15 cellular contexts compared by ENCODE assay signal in the genomic region with DNA sequence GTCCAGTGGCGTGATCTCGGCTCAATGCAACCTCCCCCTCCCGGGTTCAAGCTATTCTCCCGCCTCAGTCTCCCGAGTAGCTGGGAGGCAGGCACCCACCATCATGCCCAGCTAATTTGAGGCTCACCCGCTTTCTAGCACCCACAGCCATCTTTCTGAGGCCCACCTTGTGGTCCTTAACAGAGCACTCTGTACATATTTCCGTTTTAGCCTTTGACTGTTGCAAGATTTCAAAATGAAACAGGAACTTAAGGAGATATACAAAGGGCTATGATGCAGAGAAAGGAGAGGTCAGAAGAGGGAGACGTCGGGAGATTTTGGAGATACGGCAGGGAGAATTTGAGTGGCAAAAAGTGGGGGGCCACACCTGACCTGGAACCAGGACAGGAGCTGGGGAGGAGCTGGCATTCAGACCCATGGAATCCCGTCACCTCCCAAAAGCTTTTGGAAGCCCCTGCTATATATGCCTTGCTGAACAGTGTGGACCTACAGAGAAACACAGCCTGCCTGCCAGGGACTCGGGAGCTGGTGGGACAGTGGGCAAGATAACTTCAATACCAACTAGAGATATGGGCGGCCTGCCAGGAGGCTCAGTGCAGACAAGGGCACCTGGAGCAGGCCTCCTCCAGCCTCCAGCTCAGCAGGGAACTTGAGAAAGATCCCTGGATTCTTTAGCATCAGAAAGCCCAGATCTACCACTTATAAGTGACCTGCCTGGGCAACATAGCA. TPM values are rescaled to one million over a fixed set of nuclear protein-coding genes. Genes with fewer than 3 reads are reported as not detected.
DNase-seq lines count a peak whose midpoint lies in the region; ATAC-seq, FAIRE-seq and TF ChIP-seq lines count a peak whose summit lies in the region.
"Had no signal": no experiment of that assay in that cellular context is flagged by ENCODE, and none has a peak within 500 bp of the region (broad histone marks: within the 10 kb centered on the region; RNA-seq: fewer than 3 reads in every experiment).

No MANE protein-coding gene starts in this region.

- peak overlapping the region; percentile 78 for H2AFZ ChIP-seq in GM12878 (ENCODE audit: control insufficient read depth, low read depth, low read length)
- H2AFZ ChIP-seq in mesenchymal stem cell (ENCODE audit: low read depth, low read length) = no peak overlapping the region

- H3K27me3 ChIP-seq in GM12878 (replicated peaks in 1 of 2; ENCODE audit: control insufficient read depth in 2 of 2, insufficient read depth in 2 of 2, low read length in 1 of 2) (peaks cover 0 to 3% of the 10 kb centered on the region in 2 experiments; a peak in 3 of 4 replicates), sigmoid colon (no peaks in the 10 kb centered on the region), mesenchymal stem cell (ENCODE audit: control insufficient read depth in 1 of 2, insufficient read depth in 1 of 2, low read length in 2 of 2) (no peaks in the 10 kb centered on the region), gastrocnemius medialis (peaks cover 0 to 14% (median under 1%) of the 10 kb centered on the region in 3 donors)

- H4K20me1 ChIP-seq in GM12878 (ENCODE audit: control insufficient read depth, insufficient read depth) = no peaks in the 10 kb centered on the region

- peak overlapping the region; percentile 42 for H3K9ac ChIP-seq in GM12878 (ENCODE audit: control insufficient read depth, insufficient read depth, low read length)
- H3K9ac ChIP-seq in mesenchymal stem cell (ENCODE audit: low read length) = no peak overlapping the region

- POLR2A ChIA-PET in GM12878 (lab: Charles Lee) = interaction anchor here (0.5 to 8.4 kb wide), 18 partner anchors 10 to 1033 kb away, joined by 3 to 183 read pairs (median 4); a partner anchor contains a TSS

- H3K4me2 ChIP-seq in GM12878 (ENCODE audit: control insufficient read depth, insufficient read depth) (peak overlapping the region; percentile 23), mesenchymal stem cell (ENCODE audit: low read length, poor library complexity, severe bottlenecking) (no peak overlapping the region)

- no peak overlapping the region for H4K91ac ChIP-seq in mesenchymal stem cell (ENCODE audit: low read length)

- no peak for TF ChIP-seq EP300 in GM12878 (IDR thresholded peaks at IDR 0.05; ENCODE audit: borderline replicate concordance in 1 of 2, control insufficient read depth in 1 of 2, low read depth in 2 of 2, low read length in 2 of 2)
- no peak for TF ChIP-seq EP300 in sigmoid colon (IDR thresholded peaks at IDR 0.05)

- H2BK120ac ChIP-seq in mesenchymal stem cell (ENCODE audit: low read depth, low read length) = no peak overlapping the region

- peaks cover 7% of the 10 kb centered on the region for H3K79me1 ChIP-seq in mesenchymal stem cell (replicated peaks; ENCODE audit: low read length, poor library complexity, severe bottlenecking)

- no peak overlapping the region for H2AK5ac ChIP-seq in mesenchymal stem cell (ENCODE audit: low read length, severe bottlenecking)

- H2BK12ac ChIP-seq in mesenchymal stem cell (ENCODE audit: low read length in 2 of 2) = no peak overlapping the region

- H3K79me2 ChIP-seq in GM12878 (ENCODE audit: control insufficient read depth, insufficient read depth, low read length) = no peaks in the 10 kb centered on the region

- peak overlapping the region in 1 of 2 experiments; percentile 6 for H3K4ac ChIP-seq in mesenchymal stem cell (ENCODE audit: low read depth in 1 of 2, low read length in 2 of 2)

- no TSS peak for BruUV-seq in GM12878 (replicated peaks; lab: Mats Ljungman, UMichigan)

- no peak overlapping the region for H3K23ac ChIP-seq in mesenchymal stem cell (ENCODE audit: low read length in 2 of 2)

- intact Hi-C loops in GM12878 (cut with micrococcal nuclease; ENCODE audit: unreplicated experiment) = no loop called here
- intact Hi-C loops in sigmoid colon (cut with DNase I) = loop anchor here (5.0 kb wide), 1 partner anchor 114 kb away; a partner anchor contains a TSS
- intact Hi-C loops in gastrocnemius medialis (cut with DNase I; ENCODE audit: low total_unique reads) = no loop called here

- H3K9me3 ChIP-seq in GM12878 (replicated peaks; ENCODE audit: control insufficient read depth, insufficient read depth, low read length) (no peaks in the 10 kb centered on the region), sigmoid colon (no peaks in the 10 kb centered on the region), mesenchymal stem cell (ENCODE audit: control insufficient read depth, low read length) (no peaks in the 10 kb centered on the region), gastrocnemius medialis (no peaks in the 10 kb centered on the region)
- H3K9me3 ChIP-seq: Caco-2 had no signal

- DNase-seq in GM12892 (ENCODE audit: insufficient read length) (no peak), NOMO-1 (lab: John Stamatoyannopoulos, UW; ENCODE audit: unreplicated experiment in 2 of 2) (peak; percentile 75 to 91), GM12878 (ENCODE audit: low read depth, low spot score) (no peak), sigmoid colon (peak; percentile 66), mesenchymal stem cell (no peak), occipital lobe (lab: John Stamatoyannopoulos, UW) (no peak), gastrocnemius medialis (no peak), omental fat pad (ENCODE audit: low spot score) (no peak)
- DNase-seq: activated gamma-delta T cell, Caco-2, NCI-H2107, Right ventricle myocardium superior had no signal

- H2BK15ac ChIP-seq in mesenchymal stem cell (ENCODE audit: low read depth, poor library complexity, severe bottlenecking) = no peak overlapping the region

- H3K4me1 ChIP-seq in GM12878 (ENCODE audit: control insufficient read depth, insufficient read depth, low read length) (peaks cover 19% of the 10 kb centered on the region), sigmoid colon (peaks cover 0 to 18% (median 13%) of the 10 kb centered on the region in 4 donors), mesenchymal stem cell (ENCODE audit: control insufficient read depth, insufficient read depth, low read depth, low read length) (peaks cover 43% of the 10 kb centered on the region), gastrocnemius medialis (no peaks in the 10 kb centered on the region)

- H3K36me3 ChIP-seq in GM12878 (ENCODE audit: control insufficient read depth in 2 of 2, insufficient read depth in 2 of 2, low read length in 1 of 2) (no peaks in the 10 kb centered on the region), sigmoid colon (no peaks in the 10 kb centered on the region), mesenchymal stem cell (ENCODE audit: control insufficient read depth in 1 of 2, insufficient read depth in 2 of 2, low read depth in 1 of 2, low read length in 2 of 2) (no peaks in the 10 kb centered on the region), gastrocnemius medialis (no peaks in the 10 kb centered on the region)

- CTCF ChIA-PET in GM12878 (lab: Yijun Ruan, JAX) = interaction anchor here (0.6 to 25.5 kb wide), 33 partner anchors 8 to 412 kb away, joined by 3 to 1301 read pairs (median 5); a partner anchor contains a TSS

- no peak overlapping the region for H4K8ac ChIP-seq in mesenchymal stem cell (ENCODE audit: low read length)

- TF ChIP-seq CTCF in GM12878 (IDR thresholded peaks at IDR 0.05 in 2 of 3, conservative IDR thresholded peaks at IDR 0.05 in 1 of 3; ENCODE audit: control insufficient read depth in 2 of 3, extremely low read depth in 1 of 3, insufficient read depth in 1 of 3, low read depth in 3 of 3, low read length in 3 of 3) (no peak), sigmoid colon (IDR thresholded peaks at IDR 0.05) (no peak), gastrocnemius medialis (IDR thresholded peaks at IDR 0.05 in 4 of 5, conservative IDR thresholded peaks at IDR 0.05 in 1 of 5) (no peak), omental fat pad (IDR thresholded peaks at IDR 0.05) (no peak)

- RAD21 ChIA-PET in GM12878 (lab: Charles Lee; ENCODE audit: unreplicated experiment) = interaction anchor here (0.6 to 15.0 kb wide), 26 partner anchors 9 to 354 kb away, joined by 3 to 525 read pairs (median 6); a partner anchor contains a TSS

- 10% methylated on average over 13 of the region's 13 CpGs for WGBS in GM12878 (ENCODE audit: insufficient coverage, insufficient replicate concordance, low lambda C conversion rate, missing lambda C conversion rate)
- WGBS in sigmoid colon, 2 donors = 69 to 77% methylated on average over 13 of the region's 13 CpGs
- 90% methylated on average over 12 of the region's 13 CpGs for WGBS in mesenchymal stem cell

- no peak overlapping the region for H2BK5ac ChIP-seq in mesenchymal stem cell (ENCODE audit: low read depth, low read length, poor library complexity, severe bottlenecking)

- H3K27ac ChIP-seq in GM12878 (ENCODE audit: control insufficient read depth, insufficient read depth) (peak overlapping the region; percentile 34), sigmoid colon (no peak overlapping the region), mesenchymal stem cell (ENCODE audit: low read length, poor library complexity, severe bottlenecking) (no peak overlapping the region), gastrocnemius medialis (no peak overlapping the region)

- TF ChIP-seq POLR2A in GM12892 (IDR thresholded peaks at IDR 0.05; ENCODE audit: low read depth, low read length) = 0 out of 2 replicates have a peak, but pooled peaks have one; percentile 24
- TF ChIP-seq POLR2A in GM12878 (IDR thresholded peaks at IDR 0.05; ENCODE audit: low read depth, low read length) = no peak
- no peak for TF ChIP-seq POLR2A in sigmoid colon (IDR thresholded peaks at IDR 0.05)
- TF ChIP-seq POLR2A in gastrocnemius medialis (IDR thresholded peaks at IDR 0.05) = no peak

- no peak overlapping the region for H3K18ac ChIP-seq in mesenchymal stem cell (ENCODE audit: low read depth in 1 of 2, low read length in 2 of 2)

- no peak overlapping the region for H3K14ac ChIP-seq in mesenchymal stem cell (ENCODE audit: low read length in 2 of 2)

- H3K4me3 ChIP-seq in GM12878 (0 out of 2 replicates have a peak overlapping the region, but pooled peaks have one; percentile 3), sigmoid colon (no peak overlapping the region), mesenchymal stem cell (ENCODE audit: insufficient read depth in 1 of 2, low read depth in 1 of 2, low read length in 2 of 2) (no peak overlapping the region), gastrocnemius medialis (no peak overlapping the region)
- H3K4me3 ChIP-seq: skin epidermis had no signal

- SMC1A ChIA-PET in GM12878 (lab: Charles Lee; ENCODE audit: uncharacterized antibody, unreplicated experiment) = interaction anchor here (0.6 to 21.3 kb wide), 25 partner anchors 10 to 547 kb away, joined by 3 to 646 read pairs (median 4); a partner anchor contains a TSS

- ATAC-seq in GM12878 (peak; percentile 72), gastrocnemius medialis (no peak), omental fat pad (ENCODE audit: low FRiP score) (no peak)

- TF ChIP-seq RAD21 in GM12878 (IDR thresholded peaks at IDR 0.05; ENCODE audit: insufficient read depth, low read depth, low read length) = 0 out of 2 replicates have a peak, but pooled peaks have one; percentile 23

- FAIRE-seq in GM12892 (lab: Jason Lieb, UNC) = peak; percentile 86
- FAIRE-seq in GM12878 (lab: Jason Lieb, UNC) = peak; percentile 62
- FAIRE-seq: HTR-8/SVneo had no signal

- in situ Hi-C loops in GM12878 (cut with MboI) (loop anchor here (5.0 kb wide), 1 partner anchor 119 kb away; no protein-coding TSS in a partner anchor), gastrocnemius medialis (cut with MboI; ENCODE audit: low sequenced_read_pairs in 4 of 4) (loop anchor here in 2 of 4 donors (5.0 to 10.0 kb wide), 2 partner anchors 117 to 119 kb away; a partner anchor contains a TSS)

RNA-seq across cellular contexts. Expression of a gene that starts 8.0 kb away (rescaled TPM):
- 0.95 TPM for polyA plus RNA-seq in GM12892 (2012; ENCODE audit: missing spikeins)
- total RNA-seq in GM12878 (2013; cell fraction: nucleolus; rRNA removed) = 0.98 and 1.1 TPM in 2 replicates
- 0.68 and 0.82 TPM in 2 replicates for total RNA-seq in GM12878 (2014; rRNA removed)
- 0.63 and 0.64 TPM in 2 replicates for total RNA-seq in GM12878 (2014; rRNA removed; fragmentation: Illumina TruSeq; extraction: Trizol)
- total RNA-seq in GM12878 (2021) = 1.3 and 1.5 TPM in 2 replicates
- 0.31 TPM for polyA plus RNA-seq in GM12878 (2011; ENCODE audit: low read depth)
- 0.12 and 0.16 TPM in 2 replicates for polyA plus RNA-seq in GM12878 (2011; rRNA removed)
- polyA plus RNA-seq in GM12878 (2011; cell fraction: cytosol; rRNA removed) = 0.42 and 0.45 TPM in 2 replicates
- polyA plus RNA-seq in GM12878 (2011; cell fraction: nucleus; rRNA removed) = 0.84 and 1.2 TPM in 2 replicates
- polyA plus RNA-seq in GM12878 (2012) = 0.74 and 0.87 TPM in 2 replicates
- polyA plus RNA-seq in GM12878 (2014; fragmentation: Illumina TruSeq; extraction: Trizol) = 0.25 and 0.79 TPM in 2 replicates
- under 1 TPM; 0.24 to 0.58 TPM for polyA plus RNA-seq in GM12878 (2014; fragmentation: Nextera tagmentation; extraction: Ambion mirVana)
- polyA plus RNA-seq in GM12878 (2014; rRNA removed) = 2.1 and 2.4 TPM in 2 replicates
- under 1 TPM in 1 of 2 experiments, not detected in 1; 0.35 TPM for polyA plus RNA-seq in GM12878 (2016; fragmentation: Nextera tagmentation; extraction: Ambion mirVana)
- 0.37 and 0.52 TPM in 2 replicates for polyA minus RNA-seq in GM12878 (2011; rRNA and poly(A)+ RNA removed)
- polyA minus RNA-seq in GM12878 (2011; cell fraction: cytosol; rRNA and poly(A)+ RNA removed) = not detected in 2 replicates
- 0.24 and 0.38 TPM in 2 replicates for polyA minus RNA-seq in GM12878 (2011; cell fraction: nucleus; rRNA and poly(A)+ RNA removed)
- 10 to 100 TPM in 1 of 4 donors, 1 to 10 TPM in 3; 2.9 to 49.8 (median 6.6) TPM for total RNA-seq in sigmoid colon
- 1 to 10 TPM in 2 of 3 donors, under 1 TPM in 1; 0.92 to 6.5 (median 2.4) TPM for polyA plus RNA-seq in sigmoid colon
- 5.7 TPM for polyA plus RNA-seq in mesenchymal stem cell (2013, experiment 1 of 2)
- polyA plus RNA-seq in mesenchymal stem cell (2013, experiment 2 of 2) = 5.8 TPM
- total RNA-seq in occipital lobe = not detected
- total RNA-seq in gastrocnemius medialis = 1 to 10 TPM in 2 of 4 donors, under 1 TPM in 2; 0.24 to 2.7 (median 0.91) TPM
- 10 to 100 TPM in 3 of 4 donors, 1 to 10 TPM in 1; 4.1 to 51.4 (median 25.1) TPM for total RNA-seq in omental fat pad

RNA-seq across cellular contexts. Expression of a gene that starts 10.4 kb away (rescaled TPM):
- 15.3 TPM for polyA plus RNA-seq in GM12892 (2012; ENCODE audit: missing spikeins)
- 30.1 and 32.3 TPM in 2 replicates for total RNA-seq in GM12878 (2013; cell fraction: nucleolus; rRNA removed)
- total RNA-seq in GM12878 (2014; rRNA removed) = 21.0 and 21.9 TPM in 2 replicates
- total RNA-seq in GM12878 (2014; rRNA removed; fragmentation: Illumina TruSeq; extraction: Trizol) = 8.2 TPM in 2 replicates
- total RNA-seq in GM12878 (2021) = 29.5 and 32.7 TPM in 2 replicates
- 12.9 TPM for polyA plus RNA-seq in GM12878 (2011; ENCODE audit: low read depth)
- 9.6 and 18.6 TPM in 2 replicates for polyA plus RNA-seq in GM12878 (2011; rRNA removed)
- polyA plus RNA-seq in GM12878 (2011; cell fraction: cytosol; rRNA removed) = 31.8 and 50.4 TPM in 2 replicates
- polyA plus RNA-seq in GM12878 (2011; cell fraction: nucleus; rRNA removed) = 114 and 143 TPM in 2 replicates
- 21.3 and 26.9 TPM in 2 replicates for polyA plus RNA-seq in GM12878 (2012)
- polyA plus RNA-seq in GM12878 (2014; fragmentation: Illumina TruSeq; extraction: Trizol) = 5.8 and 15.6 TPM in 2 replicates
- 1 to 10 TPM; 1.1 to 3.6 TPM for polyA plus RNA-seq in GM12878 (2014; fragmentation: Nextera tagmentation; extraction: Ambion mirVana)
- 36.2 and 37.6 TPM in 2 replicates for polyA plus RNA-seq in GM12878 (2014; rRNA removed)
- 10 to 100 TPM; 22.0 to 25.6 TPM for polyA plus RNA-seq in GM12878 (2016; fragmentation: Nextera tagmentation; extraction: Ambion mirVana)
- 7.2 and 11.3 TPM in 2 replicates for polyA minus RNA-seq in GM12878 (2011; rRNA and poly(A)+ RNA removed)
- 4.8 and 10.5 TPM in 2 replicates for polyA minus RNA-seq in GM12878 (2011; cell fraction: cytosol; rRNA and poly(A)+ RNA removed)
- polyA minus RNA-seq in GM12878 (2011; cell fraction: nucleus; rRNA and poly(A)+ RNA removed) = 14.0 and 24.6 TPM in 2 replicates
- total RNA-seq in sigmoid colon = 10 to 100 TPM; 11.4 to 18.1 (median 16.5) TPM
- 10 to 100 TPM in 1 of 3 donors, 1 to 10 TPM in 2; 6.5 to 33.9 (median 6.6) TPM for polyA plus RNA-seq in sigmoid colon
- 8.5 TPM for polyA plus RNA-seq in mesenchymal stem cell (2013, experiment 1 of 2)
- 7.7 TPM for polyA plus RNA-seq in mesenchymal stem cell (2013, experiment 2 of 2)
- 14.0 TPM for total RNA-seq in occipital lobe
- 10 to 100 TPM in 2 of 4 donors, 1 to 10 TPM in 2; 5.2 to 14.7 (median 7.7) TPM for total RNA-seq in gastrocnemius medialis
- total RNA-seq in omental fat pad = 10 to 100 TPM in 2 of 4 donors, 1 to 10 TPM in 2; 5.5 to 18.0 (median 10.4) TPM

RNA-seq across cellular contexts. Expression of a gene that starts 20.2 kb away (rescaled TPM):
- 152 TPM for polyA plus RNA-seq in GM12892 (2012; ENCODE audit: missing spikeins)
- total RNA-seq in GM12878 (2013; cell fraction: nucleolus; rRNA removed) = 38.1 and 44.1 TPM in 2 replicates
- 342 and 371 TPM in 2 replicates for total RNA-seq in GM12878 (2014; rRNA removed)
- 170 and 176 TPM in 2 replicates for total RNA-seq in GM12878 (2014; rRNA removed; fragmentation: Illumina TruSeq; extraction: Trizol)
- 265 and 269 TPM in 2 replicates for total RNA-seq in GM12878 (2021)
- 75.3 TPM for polyA plus RNA-seq in GM12878 (2011; ENCODE audit: low read depth)
- 86.0 and 211 TPM in 2 replicates for polyA plus RNA-seq in GM12878 (2011; rRNA removed)
- 440 and 506 TPM in 2 replicates for polyA plus RNA-seq in GM12878 (2011; cell fraction: cytosol; rRNA removed)
- 220 and 242 TPM in 2 replicates for polyA plus RNA-seq in GM12878 (2011; cell fraction: nucleus; rRNA removed)
- polyA plus RNA-seq in GM12878 (2012) = 174 and 181 TPM in 2 replicates
- 128 and 202 TPM in 2 replicates for polyA plus RNA-seq in GM12878 (2014; fragmentation: Illumina TruSeq; extraction: Trizol)
- polyA plus RNA-seq in GM12878 (2014; fragmentation: Nextera tagmentation; extraction: Ambion mirVana) = 10 to 100 TPM; 26.4 to 41.7 TPM
- 306 and 326 TPM in 2 replicates for polyA plus RNA-seq in GM12878 (2014; rRNA removed)
- polyA plus RNA-seq in GM12878 (2016; fragmentation: Nextera tagmentation; extraction: Ambion mirVana) = 100 to 1,000 TPM; 417 to 458 TPM
- 121 and 204 TPM in 2 replicates for polyA minus RNA-seq in GM12878 (2011; rRNA and poly(A)+ RNA removed)
- polyA minus RNA-seq in GM12878 (2011; cell fraction: cytosol; rRNA and poly(A)+ RNA removed) = 83.8 and 94.6 TPM in 2 replicates
- 49.0 and 75.9 TPM in 2 replicates for polyA minus RNA-seq in GM12878 (2011; cell fraction: nucleus; rRNA and poly(A)+ RNA removed)
- 10 to 100 TPM; 59.5 to 87.0 (median 80.0) TPM for total RNA-seq in sigmoid colon
- polyA plus RNA-seq in sigmoid colon = 100 to 1,000 TPM; 228 to 357 (median 235) TPM
- polyA plus RNA-seq in mesenchymal stem cell (2013, experiment 1 of 2) = 157 TPM
- polyA plus RNA-seq in mesenchymal stem cell (2013, experiment 2 of 2) = 161 TPM
- 53.5 TPM for total RNA-seq in occipital lobe
- 100 to 1,000 TPM in 3 of 4 donors, 10 to 100 TPM in 1; 78.4 to 193 (median 124) TPM for total RNA-seq in gastrocnemius medialis
- total RNA-seq in omental fat pad = 100 to 1,000 TPM in 2 of 4 donors, 10 to 100 TPM in 2; 91.9 to 110 (median 97.6) TPM

RNA-seq across cellular contexts. Expression of a gene that starts 22.5 kb away (rescaled TPM):
- 17.3 TPM for polyA plus RNA-seq in GM12892 (2012; ENCODE audit: missing spikeins)
- total RNA-seq in GM12878 (2013; cell fraction: nucleolus; rRNA removed) = 59.5 and 60.3 TPM in 2 replicates
- total RNA-seq in GM12878 (2014; rRNA removed) = 52.0 and 60.0 TPM in 2 replicates
- 18.4 and 19.5 TPM in 2 replicates for total RNA-seq in GM12878 (2014; rRNA removed; fragmentation: Illumina TruSeq; extraction: Trizol)
- 77.4 and 80.7 TPM in 2 replicates for total RNA-seq in GM12878 (2021)
- polyA plus RNA-seq in GM12878 (2011; ENCODE audit: low read depth) = 12.8 TPM
- 9.6 and 15.4 TPM in 2 replicates for polyA plus RNA-seq in GM12878 (2011; rRNA removed)
- polyA plus RNA-seq in GM12878 (2011; cell fraction: cytosol; rRNA removed) = 27.2 and 41.2 TPM in 2 replicates
- polyA plus RNA-seq in GM12878 (2011; cell fraction: nucleus; rRNA removed) = 200 and 210 TPM in 2 replicates
- 48.1 and 51.7 TPM in 2 replicates for polyA plus RNA-seq in GM12878 (2012)
- 3.4 and 13.5 TPM in 2 replicates for polyA plus RNA-seq in GM12878 (2014; fragmentation: Illumina TruSeq; extraction: Trizol)
- 1 to 10 TPM; 1.1 to 6.6 TPM for polyA plus RNA-seq in GM12878 (2014; fragmentation: Nextera tagmentation; extraction: Ambion mirVana)
- 83.4 and 85.3 TPM in 2 replicates for polyA plus RNA-seq in GM12878 (2014; rRNA removed)
- 10 to 100 TPM; 61.8 to 73.3 TPM for polyA plus RNA-seq in GM12878 (2016; fragmentation: Nextera tagmentation; extraction: Ambion mirVana)
- 8.1 and 20.2 TPM in 2 replicates for polyA minus RNA-seq in GM12878 (2011; rRNA and poly(A)+ RNA removed)
- polyA minus RNA-seq in GM12878 (2011; cell fraction: cytosol; rRNA and poly(A)+ RNA removed) = 9.6 and 12.3 TPM in 2 replicates
- polyA minus RNA-seq in GM12878 (2011; cell fraction: nucleus; rRNA and poly(A)+ RNA removed) = 26.1 and 33.3 TPM in 2 replicates
- 1 to 10 TPM in 2 of 4 donors, under 1 TPM in 1, not detected in 1; 0.71 to 2.5 (median 1.2) TPM for total RNA-seq in sigmoid colon
- 10 to 100 TPM in 1 of 3 donors, 1 to 10 TPM in 2; 1.6 to 48.2 (median 1.8) TPM for polyA plus RNA-seq in sigmoid colon
- polyA plus RNA-seq in mesenchymal stem cell (2013, experiment 1 of 2) = not detected
- polyA plus RNA-seq in mesenchymal stem cell (2013, experiment 2 of 2) = not detected
- 0.16 TPM for total RNA-seq in occipital lobe
- under 1 TPM in 3 of 4 donors, not detected in 1; 0.44 to 0.78 (median 0.56) TPM for total RNA-seq in gastrocnemius medialis
- total RNA-seq in omental fat pad = 1 to 10 TPM; 1.6 to 7.1 (median 3.4) TPM
- total RNA-seq: Caco-2, myocyte had no signal

RNA-seq across cellular contexts. Expression of a gene that starts 28.1 kb away (rescaled TPM):
- polyA plus RNA-seq in GM12892 (2012; ENCODE audit: missing spikeins) = 75.6 TPM
- 56.1 and 63.5 TPM in 2 replicates for total RNA-seq in GM12878 (2013; cell fraction: nucleolus; rRNA removed)
- total RNA-seq in GM12878 (2014; rRNA removed) (140 and 142 TPM in 2 replicates), GM12878 (2014; rRNA removed; fragmentation: Illumina TruSeq; extraction: Trizol) (46.8 and 51.2 TPM in 2 replicates), GM12878 (2021) (103 and 110 TPM in 2 replicates), sigmoid colon (10 to 100 TPM; 48.5 to 78.9 (median 67.0) TPM), occipital lobe (3.6 TPM), gastrocnemius medialis (100 to 1,000 TPM in 2 of 4 donors, 10 to 100 TPM in 2; 57.4 to 115 (median 87.9) TPM), omental fat pad (100 to 1,000 TPM in 1 of 4 donors, 10 to 100 TPM in 3; 67.5 to 141 (median 81.9) TPM)
- polyA plus RNA-seq in GM12878 (2011; ENCODE audit: low read depth) = 80.8 TPM
- polyA plus RNA-seq in GM12878 (2011; rRNA removed) (43.4 and 72.8 TPM in 2 replicates), GM12878 (2014; fragmentation: Illumina TruSeq; extraction: Trizol) (11.5 and 25.8 TPM in 2 replicates), GM12878 (2014; fragmentation: Nextera tagmentation; extraction: Ambion mirVana) (10 to 100 TPM in 1 of 2 experiments, 1 to 10 TPM in 1; 8.1 to 23.5 TPM), GM12878 (2014; rRNA removed) (176 and 184 TPM in 2 replicates), GM12878 (2016; fragmentation: Nextera tagmentation; extraction: Ambion mirVana) (100 to 1,000 TPM; 120 to 125 TPM), sigmoid colon (100 to 1,000 TPM; 381 to 748 (median 498) TPM)
- 189 and 201 TPM in 2 replicates for polyA plus RNA-seq in GM12878 (2011; cell fraction: cytosol; rRNA removed)
- 133 and 135 TPM in 2 replicates for polyA plus RNA-seq in GM12878 (2011; cell fraction: nucleus; rRNA removed)
- polyA plus RNA-seq in GM12878 (2012) = 174 and 197 TPM in 2 replicates
- 22.5 and 64.9 TPM in 2 replicates for polyA minus RNA-seq in GM12878 (2011; rRNA and poly(A)+ RNA removed)
- polyA minus RNA-seq in GM12878 (2011; cell fraction: cytosol; rRNA and poly(A)+ RNA removed) = 39.0 and 41.6 TPM in 2 replicates
- polyA minus RNA-seq in GM12878 (2011; cell fraction: nucleus; rRNA and poly(A)+ RNA removed) = 35.1 and 49.9 TPM in 2 replicates
- polyA plus RNA-seq in mesenchymal stem cell (2013, experiment 1 of 2) = 117 TPM
- 117 TPM for polyA plus RNA-seq in mesenchymal stem cell (2013, experiment 2 of 2)

Comparison
In these comparisons a context has a peak if more than half of its experiments do, and no peak if none do; other contexts are left out.
1. DNase-seq: peak in NOMO-1 (2 of 2) and sigmoid colon (single experiment); none in GM12892 (single experiment), GM12878 (single experiment), mesenchymal stem cell (single experiment), occipital lobe (single experiment), gastrocnemius medialis (0 of 2) and omental fat pad (single experiment).